In the genomic region with DNA sequence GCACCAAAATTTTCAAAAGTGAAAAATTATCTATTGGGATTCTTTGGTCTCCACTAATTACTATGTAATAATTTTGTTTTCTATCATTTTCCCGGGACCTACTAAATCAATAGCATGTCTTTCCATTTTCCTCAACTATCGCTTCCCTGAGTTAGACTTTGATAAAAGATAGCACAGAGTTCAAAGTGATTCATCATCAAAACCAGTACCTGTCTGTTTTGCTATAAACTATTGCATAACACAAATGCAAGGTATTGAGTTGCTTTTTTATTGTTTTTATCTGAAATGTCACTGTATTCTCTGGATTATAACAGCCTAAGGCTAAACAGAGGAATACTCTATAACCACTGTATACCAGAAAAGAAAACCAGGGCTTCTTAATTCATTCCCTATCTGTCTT, we compare ENCODE assay signal across 15 cellular contexts. TPM values are rescaled to one million over a fixed set of nuclear protein-coding genes. Genes with fewer than 3 reads are reported as not detected.
DNase-seq lines count a peak whose midpoint lies in the region; ATAC-seq and TF ChIP-seq lines count a peak whose summit lies in the region.
"Had no signal": no experiment of that assay in that cellular context is flagged by ENCODE, and none has a peak within 500 bp of the region (broad histone marks: within the 10 kb centered on the region; RNA-seq: fewer than 3 reads in every experiment).

No MANE protein-coding gene starts in this region.

- no peaks in the 10 kb centered on the region for H3K4me1 Mint-ChIP-seq in T-cell

- no peak overlapping the region for H2BK120ac ChIP-seq in IMR-90 (ENCODE audit: low read depth, low read length)

- H3K36me3 Mint-ChIP-seq in T-cell: no peaks in the 10 kb centered on the region

- H2BK15ac ChIP-seq in IMR-90 (ENCODE audit: low read depth, low read length): no peak overlapping the region

- H3K27ac ChIP-seq in IMR-90 (ENCODE audit: insufficient read depth, low read length): no peak overlapping the region
- H3K27ac ChIP-seq: GM23248, KMS-11 had no signal

- no peak overlapping the region for H2AFZ ChIP-seq in IMR-90 (replicated peaks; ENCODE audit: low read length, poor library complexity)
- H2AFZ ChIP-seq: GM23248 had no signal

- dilution Hi-C loops in IMR-90 (cut with HindIII; ENCODE audit: low sequenced_read_pairs, unreplicated experiment): no loop called here

- TF ChIP-seq POLR2A in IMR-90 (IDR thresholded peaks at IDR 0.05; ENCODE audit: low read depth, low read length): no peak

- intact Hi-C loops in IMR-90 (cut with micrococcal nuclease): no loop called here
- intact Hi-C loops in mucosa of descending colon (cut with DNase I, micrococcal nuclease): no loop called here
- intact Hi-C loops in posterior vena cava (cut with DNase I): no loop called here
- intact Hi-C loops in posterior cingulate gyrus (cut with DNase I): no loop called here

- ATAC-seq in IMR-90 (ENCODE audit: low read depth): no peak
- ATAC-seq in left lobe of liver: peak; percentile 63
- peak; percentile 44 for ATAC-seq in mucosa of descending colon
- ATAC-seq in HG03159 (IDR thresholded peaks at IDR 0.05; ENCODE audit: unreplicated experiment): no peak
- ATAC-seq in T-cell (replicated peaks in 1 of 4): no peak
- ATAC-seq: GM12878 had no signal

- no peaks in the 10 kb centered on the region for H3K27me3 ChIP-seq in IMR-90 (ENCODE audit: control insufficient read depth, insufficient read depth, low read length)

- no peak overlapping the region for H3K14ac ChIP-seq in IMR-90 (replicated peaks; ENCODE audit: low read depth, low read length)

- no peak overlapping the region for H3K18ac ChIP-seq in IMR-90 (ENCODE audit: low read depth, low read length)

- H3K56ac ChIP-seq in IMR-90 (ENCODE audit: extremely low read depth, insufficient read depth, low read length): no peak overlapping the region

- H3K9ac ChIP-seq in IMR-90 (ENCODE audit: low read depth, low read length): no peak overlapping the region
- H3K9ac ChIP-seq: GM23248, KMS-11 had no signal

- H2AK9ac ChIP-seq in IMR-90 (replicated peaks; ENCODE audit: low read depth, low read length, poor library complexity): no peak overlapping the region

- H3K4ac ChIP-seq in IMR-90 (ENCODE audit: low read depth, low read length): no peak overlapping the region

- no peak overlapping the region for H2AK5ac ChIP-seq in IMR-90 (ENCODE audit: low read depth, low read length)

- no peak overlapping the region for H3K23ac ChIP-seq in IMR-90 (ENCODE audit: low read depth, low read length)

- in situ Hi-C loops in IMR-90 (cut with MboI; ENCODE audit: low sequenced_read_pairs): no loop called here

- H4K20me1 ChIP-seq in IMR-90 (ENCODE audit: insufficient read depth, low read length): no peaks in the 10 kb centered on the region

- H3K27ac Mint-ChIP-seq in T-cell: no peak overlapping the region
- H3K27ac Mint-ChIP-seq: CD4-positive, alpha-beta T cell had no signal

- POLR2A ChIA-PET in IMR-90 (lab: Charles Lee; ENCODE audit: unreplicated experiment): no interaction called here
- POLR2A ChIA-PET in T-cell (lab: Charles Lee): no interaction called here

- H4K91ac ChIP-seq in IMR-90 (ENCODE audit: insufficient read depth, low read depth, low read length): no peak overlapping the region

- H3K9me3 ChIP-seq in IMR-90 (ENCODE audit: control insufficient read depth, insufficient read depth, low read length): no peaks in the 10 kb centered on the region
- H3K9me3 ChIP-seq in mucosa of descending colon: no peaks in the 10 kb centered on the region
- H3K9me3 ChIP-seq: Caco-2 had no signal

- CTCF ChIA-PET in IMR-90 (lab: Yijun Ruan, JAX) (no interaction called here), T-cell (lab: Charles Lee) (no interaction called here)

- no peaks in the 10 kb centered on the region for H3K9me1 ChIP-seq in IMR-90 (ENCODE audit: insufficient read depth, low read length)

- H3K9me3 Mint-ChIP-seq in T-cell: no peaks in the 10 kb centered on the region
- H3K9me3 Mint-ChIP-seq: CD4-positive, alpha-beta T cell had no signal

- no TSS peak for BruUV-seq in IMR-90 (replicated peaks; lab: Mats Ljungman, UMichigan)

- TF ChIP-seq CTCF in IMR-90 (conservative IDR thresholded peaks at IDR 0.05; ENCODE audit: low read depth, low read length) (no peak), mucosa of descending colon (IDR thresholded peaks at IDR 0.05) (no peak)

- no peak overlapping the region for H2BK5ac ChIP-seq in IMR-90 (ENCODE audit: low read depth, low read length, poor library complexity, severe bottlenecking)

- no peak overlapping the region for H4K5ac ChIP-seq in IMR-90 (ENCODE audit: low read depth, low read length)

- peaks cover 18 to 19% of the 10 kb centered on the region in 2 donors for H3K27me3 Mint-ChIP-seq in T-cell

- H4K8ac ChIP-seq in IMR-90 (ENCODE audit: low read depth in 2 of 2, low read length in 2 of 2): no peak overlapping the region

- no peak overlapping the region for H3K4me2 ChIP-seq in IMR-90 (ENCODE audit: low read depth, low read length)
- H3K4me2 ChIP-seq: KMS-11 had no signal

- H3K4me1 ChIP-seq in IMR-90 (ENCODE audit: control insufficient read depth, insufficient read depth, low read length) (no peaks in the 10 kb centered on the region), mucosa of descending colon (ENCODE audit: low read depth) (peaks cover 8% of the 10 kb centered on the region)

- H2BK20ac ChIP-seq in IMR-90 (ENCODE audit: low read depth, low read length): no peak overlapping the region

- H3K4me3 ChIP-seq in IMR-90 (ENCODE audit: insufficient read depth, low read depth, low read length): no peak overlapping the region
- H3K4me3 ChIP-seq in mucosa of descending colon: no peak overlapping the region
- H3K4me3 ChIP-seq: GM12878, GM23248 had no signal

- WGBS in IMR-90 (ENCODE audit: extremely low coverage in 2 of 2, insufficient read length in 1 of 2), 2 experiments: no CpG with 5 or more reads among the region's 2 CpGs

- TF ChIP-seq RAD21 in IMR-90 (IDR thresholded peaks at IDR 0.05; ENCODE audit: low read length): no peak

- no peak overlapping the region for H3K4me3 Mint-ChIP-seq in T-cell
- H3K4me3 Mint-ChIP-seq: CD4-positive, alpha-beta T cell had no signal

- H3K36me3 ChIP-seq in IMR-90 (ENCODE audit: control insufficient read depth, insufficient read depth, low read length): no peaks in the 10 kb centered on the region
- no peaks in the 10 kb centered on the region for H3K36me3 ChIP-seq in mucosa of descending colon (ENCODE audit: low read depth)

- DNase-seq in IMR-90 (no peak), left lobe of liver (ENCODE audit: low spot score) (no peak), mucosa of descending colon (no peak), posterior vena cava (ENCODE audit: low spot score) (no peak), T-cell (no peak), posterior cingulate gyrus (no peak)
- DNase-seq: AML-193; Caco-2; CD4-positive, alpha-beta T cell; DMS79 treated with DMSO at 0.1 percent for 48 hours; GM23248; HCEC 1CT had no signal

- no peaks in the 10 kb centered on the region for H3K79me1 ChIP-seq in IMR-90 (ENCODE audit: low read depth in 1 of 2, low read length in 2 of 2)

TF ChIP-seq in IMR-90, 13 proteins besides CTCF, POLR2A, EP300 and RAD21:
- no peak for TF ChIP-seq BHLHE40 (IDR thresholded peaks at IDR 0.05; ENCODE audit: low read depth, low read length)
- TF ChIP-seq CEBPB (IDR thresholded peaks at IDR 0.05; ENCODE audit: low read depth, low read length): peak; percentile 27; the same call in 1 of the 2 replicates

RNA-seq across cellular contexts. Expression of gene FRK, which starts 19.7 kb away (rescaled TPM):
- total RNA-seq in IMR-90 (2012; rRNA removed): under 0.01 TPM in 2 replicates
- polyA plus RNA-seq in IMR-90 (2012; rRNA removed): under 0.01 and 0.02 TPM in 2 replicates
- polyA plus RNA-seq in IMR-90 (2012; cell fraction: cytosol; rRNA removed): 0.01 TPM in 1 of 2 replicates, not detected in the other
- 0.02 and 0.09 TPM in 2 replicates for polyA plus RNA-seq in IMR-90 (2012; cell fraction: nucleus; rRNA removed; ENCODE audit: low replicate concordance)
- total RNA-seq in left lobe of liver: 12.6 TPM
- 10 to 100 TPM in 2 of 3 donors, 1 to 10 TPM in 1; 8.0 to 25.8 (median 23.2) TPM for total RNA-seq in mucosa of descending colon
- total RNA-seq in posterior vena cava: 1 to 10 TPM; 5.1 to 8.3 TPM
- total RNA-seq in T-cell: under 1 TPM; 0.02 to 0.07 (median 0.06) TPM
- total RNA-seq: CD4-positive, alpha-beta T cell had no signal

RNA-seq across cellular contexts. Expression of gene NT5DC1, which starts 59.7 kb away (rescaled TPM):
- total RNA-seq in IMR-90 (2012; rRNA removed) (7.5 and 11.7 TPM in 2 replicates), left lobe of liver (50.4 TPM), mucosa of descending colon (10 to 100 TPM; 32.6 to 49.6 (median 43.2) TPM), posterior vena cava (10 to 100 TPM; 37.5 to 38.1 TPM), T-cell (10 to 100 TPM; 33.8 to 47.3 (median 38.1) TPM)
- polyA plus RNA-seq in IMR-90 (2012; rRNA removed): 12.0 and 16.8 TPM in 2 replicates
- polyA plus RNA-seq in IMR-90 (2012; cell fraction: cytosol; rRNA removed): 6.8 and 12.6 TPM in 2 replicates
- 4.9 and 12.9 TPM in 2 replicates for polyA plus RNA-seq in IMR-90 (2012; cell fraction: nucleus; rRNA removed; ENCODE audit: low replicate concordance)

Comparison
In these comparisons a context has a peak if more than half of its experiments do, and no peak if none do; other contexts are left out.
1. ATAC-seq: peak in left lobe of liver (single experiment) and mucosa of descending colon (single experiment); none in IMR-90 (single experiment), HG03159 (single experiment) and T-cell (0 of 4).